8 cellular contexts compared by ENCODE assay signal in genomic region chr11:73760680-73761402, GRCh38. TPM values are rescaled to one million over a fixed set of nuclear protein-coding genes. Genes with fewer than 3 reads are reported as not detected.
DNase-seq lines count a peak whose midpoint lies in the region; ATAC-seq and TF ChIP-seq lines count a peak whose summit lies in the region.

Gene RAB6A, minus strand, starts transcription at chr11:73761074. Its CDS starts 439 bp downstream, at chr11:73760635.

- TF ChIP-seq POLR2A in GM10847 (IDR thresholded peaks at IDR 0.05; ENCODE audit: extremely low read depth, insufficient read length): peak; percentile 74

- peak within 1 kb of the TSS; percentile 91 for H3K27ac ChIP-seq in temporal lobe (ENCODE audit: low read depth, low read length)

- peaks cover 4% of the 10 kb centered on the region for H3K36me3 Mint-ChIP-seq in activated naive CD4-positive, alpha-beta T cell treated with anti-CD3 and anti-CD28 coated beads, Interleukin-2, amount 50 U/mL, for 24 hours

- H3K27ac Mint-ChIP-seq in activated naive CD4-positive, alpha-beta T cell treated with anti-CD3 and anti-CD28 coated beads, Interleukin-2, amount 50 U/mL, for 24 hours: peak within 1 kb of the TSS; percentile 95

- H3K27me3 Mint-ChIP-seq in activated naive CD4-positive, alpha-beta T cell treated with anti-CD3 and anti-CD28 coated beads, Interleukin-2, amount 50 U/mL, for 24 hours: no peaks in the 10 kb centered on the region

- peak; percentile 92 for ATAC-seq in HG02610 (IDR thresholded peaks at IDR 0.05; ENCODE audit: unreplicated experiment)
- ATAC-seq in SK-N-SH treated with all-trans-retinoic acid at 6 μM for 48 hours: peak; percentile 92

- peak within 1 kb of the TSS; percentile 96 for H3K4me3 Mint-ChIP-seq in activated naive CD4-positive, alpha-beta T cell treated with anti-CD3 and anti-CD28 coated beads, Interleukin-2, amount 50 U/mL, for 24 hours

- H3K4me1 Mint-ChIP-seq in activated naive CD4-positive, alpha-beta T cell treated with anti-CD3 and anti-CD28 coated beads, Interleukin-2, amount 50 U/mL, for 24 hours: peaks cover 30% of the 10 kb centered on the region

- DNase-seq in NCI-H1092 (lab: John Stamatoyannopoulos, UW): peak; percentile 100
- peak; percentile 100 for DNase-seq in globus pallidus (ENCODE audit: low spot score)
- peak; percentile 99 for DNase-seq in occipital lobe (lab: John Stamatoyannopoulos, UW)

- no peaks in the 10 kb centered on the region for H3K9me3 Mint-ChIP-seq in activated naive CD4-positive, alpha-beta T cell treated with anti-CD3 and anti-CD28 coated beads, Interleukin-2, amount 50 U/mL, for 24 hours

TF ChIP-seq in SK-N-SH treated with all-trans-retinoic acid at 6 μM for 48 hours, 23 proteins besides CTCF, POLR2A, EP300 and RAD21:
- TF ChIP-seq, protein P1, sequence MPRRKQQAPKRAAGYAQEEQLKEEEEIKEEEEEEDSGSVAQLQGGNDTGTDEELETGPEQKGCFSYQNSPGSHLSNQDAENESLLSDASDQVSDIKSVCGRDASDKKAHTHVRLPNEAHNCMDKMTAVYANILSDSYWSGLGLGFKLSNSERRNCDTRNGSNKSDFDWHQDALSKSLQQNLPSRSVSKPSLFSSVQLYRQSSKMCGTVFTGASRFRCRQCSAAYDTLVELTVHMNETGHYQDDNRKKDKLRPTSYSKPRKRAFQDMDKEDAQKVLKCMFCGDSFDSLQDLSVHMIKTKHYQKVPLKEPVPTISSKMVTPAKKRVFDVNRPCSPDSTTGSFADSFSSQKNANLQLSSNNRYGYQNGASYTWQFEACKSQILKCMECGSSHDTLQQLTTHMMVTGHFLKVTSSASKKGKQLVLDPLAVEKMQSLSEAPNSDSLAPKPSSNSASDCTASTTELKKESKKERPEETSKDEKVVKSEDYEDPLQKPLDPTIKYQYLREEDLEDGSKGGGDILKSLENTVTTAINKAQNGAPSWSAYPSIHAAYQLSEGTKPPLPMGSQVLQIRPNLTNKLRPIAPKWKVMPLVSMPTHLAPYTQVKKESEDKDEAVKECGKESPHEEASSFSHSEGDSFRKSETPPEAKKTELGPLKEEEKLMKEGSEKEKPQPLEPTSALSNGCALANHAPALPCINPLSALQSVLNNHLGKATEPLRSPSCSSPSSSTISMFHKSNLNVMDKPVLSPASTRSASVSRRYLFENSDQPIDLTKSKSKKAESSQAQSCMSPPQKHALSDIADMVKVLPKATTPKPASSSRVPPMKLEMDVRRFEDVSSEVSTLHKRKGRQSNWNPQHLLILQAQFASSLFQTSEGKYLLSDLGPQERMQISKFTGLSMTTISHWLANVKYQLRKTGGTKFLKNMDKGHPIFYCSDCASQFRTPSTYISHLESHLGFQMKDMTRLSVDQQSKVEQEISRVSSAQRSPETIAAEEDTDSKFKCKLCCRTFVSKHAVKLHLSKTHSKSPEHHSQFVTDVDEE (CRISPR knock-in tag; IDR thresholded peaks at IDR 0.05): peak; percentile 46; the same call in 1 of the 2 replicates
- peak; percentile 21; the same call in 1 of the 2 replicates for TF ChIP-seq ZFP3 (CRISPR knock-in tag; IDR thresholded peaks at IDR 0.05)
- TF ChIP-seq SNAI2 (CRISPR knock-in tag; IDR thresholded peaks at IDR 0.05): peak; percentile 35; the same call in 1 of the 2 replicates
- TF ChIP-seq ZC3H10 (CRISPR knock-in tag; IDR thresholded peaks at IDR 0.05): no peak

RNA-seq across cellular contexts. Expression of gene RAB6A, which starts in this region (rescaled TPM):
- 356 TPM for total RNA-seq in occipital lobe
- 164 TPM for total RNA-seq in temporal lobe

Comparison
In these comparisons a context has a peak if more than half of its experiments do, and no peak if none do; other contexts are left out.
1. Peak in every context shown above with its lines: DNase-seq, ATAC-seq and H3K27ac ChIP-seq.